In the genomic region with DNA sequence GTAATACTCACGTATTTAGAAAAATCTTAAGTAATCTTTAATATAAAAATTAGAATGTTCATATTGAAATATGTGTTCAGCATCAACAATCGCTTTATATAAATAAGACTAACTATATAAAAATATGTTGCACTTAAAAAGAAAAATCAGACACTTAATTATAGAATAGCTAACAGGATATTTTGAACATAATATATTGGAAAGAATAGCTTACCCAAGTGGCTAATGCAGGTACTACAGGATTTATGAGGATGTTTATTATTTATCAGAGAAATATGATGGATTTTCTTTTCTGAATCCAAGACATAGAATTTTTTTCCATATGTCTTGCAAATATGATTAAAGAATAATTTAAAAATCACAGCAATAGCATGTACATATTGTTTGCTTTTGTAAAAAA, we compare ENCODE assay signal across 12 cellular contexts.
DNase-seq lines count a peak whose midpoint lies in the region; ATAC-seq, FAIRE-seq and TF ChIP-seq lines count a peak whose summit lies in the region.
"Had no signal": no experiment of that assay in that cellular context is flagged by ENCODE, and none has a peak within 500 bp of the region (broad histone marks: within the 10 kb centered on the region; RNA-seq: fewer than 3 reads in every experiment).

No MANE protein-coding gene starts in this region.

- H3K27ac Mint-ChIP-seq in chondrocyte (ENCODE audit: unreplicated experiment) = no peak overlapping the region
- H3K27ac Mint-ChIP-seq: activated T-helper 2 cell treated with anti-CD3 and anti-CD28 coated beads, Interferon-gamma antibody, Interleukin-2, Interleukin-4, amounts not matched to agents 10 μg/mL and 5 μg/mL and 100 μg/mL, durations not matched to agents 14 hours and 24 hours and 36 hours had no signal

- ATAC-seq in SK-N-SH treated with all-trans-retinoic acid at 6 μM for 48 hours (no peak), psoas muscle (no peak)

- H2AFZ ChIP-seq in SK-N-SH (ENCODE audit: low read depth) = no peak overlapping the region

- H3K9me3 ChIP-seq in SK-N-SH = no peaks in the 10 kb centered on the region
- no peaks in the 10 kb centered on the region for H3K9me3 ChIP-seq in psoas muscle
- H3K9me3 ChIP-seq: uterus had no signal

- H3K4me1 Mint-ChIP-seq in chondrocyte (ENCODE audit: low read depth) = no peaks in the 10 kb centered on the region

- H3K27ac ChIP-seq in SK-N-SH (ENCODE audit: low read depth in 2 of 2, low read length in 1 of 2) (no peak overlapping the region), psoas muscle (no peak overlapping the region)
- H3K27ac ChIP-seq: skin epidermis, uterus had no signal

- WGBS in SK-N-SH (ENCODE audit: low lambda C conversion rate) = 3% methylated on average over 2 of the region's 2 CpGs
- WGBS in psoas muscle, 3 donors = 70 to 96% (median 74%) methylated on average over 2 of the region's 2 CpGs

- H3K27me3 Mint-ChIP-seq in chondrocyte (ENCODE audit: low read depth) = peaks cover 7% of the 10 kb centered on the region

- no peaks in the 10 kb centered on the region for H3K27me3 ChIP-seq in SK-N-SH (ENCODE audit: insufficient read depth)
- H3K27me3 ChIP-seq in psoas muscle (ENCODE audit: insufficient read depth in 3 of 3, low read length in 2 of 3) = no peaks in the 10 kb centered on the region
- H3K27me3 ChIP-seq: uterus had no signal

- POLR2A ChIA-PET in SK-N-SH (lab: Yijun Ruan, JAX) = no interaction called here

- H3K9me3 Mint-ChIP-seq in chondrocyte (ENCODE audit: low read depth) = peaks cover 2% of the 10 kb centered on the region

- no peak for DNase-seq in SK-N-SH
- no peak for DNase-seq in chondrocyte (ENCODE audit: low spot score)
- no peak for DNase-seq in psoas muscle
- DNase-seq in GM12891 (ENCODE audit: insufficient read length, low spot score) = no peak
- DNase-seq in mucosa of gallbladder (ENCODE audit: low spot score) = no peak
- DNase-seq in hepatic stellate cell (ENCODE audit: low spot score) = no peak
- DNase-seq: NCI-H2029, uterus had no signal

- TF ChIP-seq CTCF in SK-N-SH (IDR thresholded peaks at IDR 0.05) = peak; percentile 60
- TF ChIP-seq CTCF in LNCAP (IDR thresholded peaks at IDR 0.05) = peak; percentile 63
- TF ChIP-seq CTCF in chondrocyte (IDR thresholded peaks at IDR 0.05) = peak; percentile 77
- TF ChIP-seq CTCF in psoas muscle (IDR thresholded peaks at IDR 0.05) = peak; percentile 37

- no peak for FAIRE-seq in GM12891 (lab: Jason Lieb, UNC)

- TF ChIP-seq POLR2A in GM12891 (IDR thresholded peaks at IDR 0.05; ENCODE audit: low read depth, low read length) = no peak

- H3K4me1 ChIP-seq in SK-N-SH (ENCODE audit: control insufficient read depth in 1 of 2, insufficient read depth in 2 of 2, low read depth in 1 of 2, low read length in 1 of 2) = no peaks in the 10 kb centered on the region
- no peaks in the 10 kb centered on the region for H3K4me1 ChIP-seq in psoas muscle
- H3K4me1 ChIP-seq: uterus had no signal

- no peaks in the 10 kb centered on the region for H4K20me1 ChIP-seq in SK-N-SH (ENCODE audit: insufficient read depth)

- no peaks in the 10 kb centered on the region for H3F3A ChIP-seq in SK-N-SH (replicated peaks; ENCODE audit: insufficient read depth)

- H3K36me3 ChIP-seq in SK-N-SH (replicated peaks in 1 of 2; ENCODE audit: control insufficient read depth in 1 of 2, insufficient read depth in 2 of 2, low read length in 1 of 2) (no peaks in the 10 kb centered on the region), psoas muscle (ENCODE audit: insufficient read depth in 1 of 2, low read depth in 1 of 2) (no peaks in the 10 kb centered on the region)
- H3K36me3 ChIP-seq: uterus had no signal

- no peak overlapping the region for H3K4me3 Mint-ChIP-seq in chondrocyte (ENCODE audit: unreplicated experiment)

- H3K4me3 ChIP-seq in SK-N-SH (ENCODE audit: low read depth in 2 of 2, low read length in 1 of 2) = no peak overlapping the region
- H3K4me3 ChIP-seq in psoas muscle = no peak overlapping the region
- H3K4me3 ChIP-seq: skin epidermis, uterus had no signal

- H3K79me2 ChIP-seq in SK-N-SH (ENCODE audit: insufficient read depth) = no peaks in the 10 kb centered on the region

- no peak for TF ChIP-seq EP300 in SK-N-SH (IDR thresholded peaks at IDR 0.05; ENCODE audit: borderline replicate concordance in 1 of 2, low read depth in 1 of 2, low read length in 1 of 2)

- no peaks in the 10 kb centered on the region for H3K9me2 ChIP-seq in SK-N-SH

- CTCF ChIA-PET in SK-N-SH (lab: Yijun Ruan, JAX) = interaction anchor here (0.9 to 1.9 kb wide), 5 partner anchors 11 to 154 kb away, joined by 3 to 17 read pairs (median 3); no protein-coding TSS in a partner anchor

- intact Hi-C loops in psoas muscle (cut with DNase I) = no loop called here

- no peak overlapping the region for H3K9ac ChIP-seq in SK-N-SH

- peak; percentile 20; the same call in 1 of the 2 replicates for TF ChIP-seq RAD21 in SK-N-SH (IDR thresholded peaks at IDR 0.05; ENCODE audit: low read length)

- no peaks in the 10 kb centered on the region for H3K36me3 Mint-ChIP-seq in chondrocyte (ENCODE audit: low read depth)

- H3K4me2 ChIP-seq in SK-N-SH = no peak overlapping the region

TF ChIP-seq in SK-N-SH, 30 proteins besides CTCF, POLR2A, EP300 and RAD21 (continues in another document):
- TF ChIP-seq RCOR1 (IDR thresholded peaks at IDR 0.05; ENCODE audit: low read length) (no peak), MXI1 (IDR thresholded peaks at IDR 0.05; ENCODE audit: low read depth, low read length) (no peak), SMC3 (IDR thresholded peaks at IDR 0.05; ENCODE audit: low read depth, low read length) (no peak), RFX5 (IDR thresholded peaks at IDR 0.05; ENCODE audit: low read length) (no peak), GATA2 (CRISPR knock-in tag; IDR thresholded peaks at IDR 0.05) (no peak), CHD2 (IDR thresholded peaks at IDR 0.05; ENCODE audit: low read length, partially characterized antibody) (no peak), TCF12 (IDR thresholded peaks at IDR 0.05) (no peak), EZH2phosphoT487 (IDR thresholded peaks at IDR 0.05; ENCODE audit: borderline replicate concordance, low read depth) (no peak), POLR2AphosphoS5 (IDR thresholded peaks at IDR 0.05; ENCODE audit: low read depth, low read length) (no peak)
- TF ChIP-seq, protein P1, sequence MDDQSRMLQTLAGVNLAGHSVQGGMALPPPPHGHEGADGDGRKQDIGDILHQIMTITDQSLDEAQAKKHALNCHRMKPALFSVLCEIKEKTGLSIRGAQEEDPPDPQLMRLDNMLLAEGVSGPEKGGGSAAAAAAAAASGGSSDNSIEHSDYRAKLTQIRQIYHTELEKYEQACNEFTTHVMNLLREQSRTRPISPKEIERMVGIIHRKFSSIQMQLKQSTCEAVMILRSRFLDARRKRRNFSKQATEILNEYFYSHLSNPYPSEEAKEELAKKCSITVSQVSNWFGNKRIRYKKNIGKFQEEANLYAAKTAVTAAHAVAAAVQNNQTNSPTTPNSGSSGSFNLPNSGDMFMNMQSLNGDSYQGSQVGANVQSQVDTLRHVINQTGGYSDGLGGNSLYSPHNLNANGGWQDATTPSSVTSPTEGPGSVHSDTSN (IDR thresholded peaks at IDR 0.05) = no peak

TF ChIP-seq in SK-N-SH treated with all-trans-retinoic acid at 6 μM for 48 hours, 23 proteins besides CTCF, POLR2A, EP300 and RAD21 (continues in another document):
- TF ChIP-seq ZNF565 (CRISPR knock-in tag; conservative IDR thresholded peaks at IDR 0.05; ENCODE audit: low read depth) = no peak
- TF ChIP-seq SNAI2 (CRISPR knock-in tag; IDR thresholded peaks at IDR 0.05) = no peak
- TF ChIP-seq PPARA (CRISPR knock-in tag; IDR thresholded peaks at IDR 0.05; ENCODE audit: borderline replicate concordance) = no peak
- no peak for TF ChIP-seq ZC3H10 (CRISPR knock-in tag; IDR thresholded peaks at IDR 0.05)
- no peak for TF ChIP-seq RARB (CRISPR knock-in tag; IDR thresholded peaks at IDR 0.05)
- TF ChIP-seq ESRRG (CRISPR knock-in tag; IDR thresholded peaks at IDR 0.05) = no peak
- no peak for TF ChIP-seq PATZ1 (CRISPR knock-in tag; IDR thresholded peaks at IDR 0.05; ENCODE audit: borderline replicate concordance)

TF ChIP-seq in GM12891, 5 proteins besides CTCF, POLR2A, EP300 and RAD21:
- TF ChIP-seq PAX5 (IDR thresholded peaks at IDR 0.05; ENCODE audit: insufficient read depth, low read length, severe bottlenecking) (no peak), TAF1 (IDR thresholded peaks at IDR 0.05; ENCODE audit: low read depth, low read length) (no peak), SPI1 (IDR thresholded peaks at IDR 0.05; ENCODE audit: low read depth, low read length) (no peak), POLR2AphosphoS5 (IDR thresholded peaks at IDR 0.05; ENCODE audit: low read depth, low read length) (no peak), POU2F2 (IDR thresholded peaks at IDR 0.05; ENCODE audit: low read depth, low read length) (no peak)
